Comparison of ENCODE assay signal across 19 cellular contexts in the genomic region with DNA sequence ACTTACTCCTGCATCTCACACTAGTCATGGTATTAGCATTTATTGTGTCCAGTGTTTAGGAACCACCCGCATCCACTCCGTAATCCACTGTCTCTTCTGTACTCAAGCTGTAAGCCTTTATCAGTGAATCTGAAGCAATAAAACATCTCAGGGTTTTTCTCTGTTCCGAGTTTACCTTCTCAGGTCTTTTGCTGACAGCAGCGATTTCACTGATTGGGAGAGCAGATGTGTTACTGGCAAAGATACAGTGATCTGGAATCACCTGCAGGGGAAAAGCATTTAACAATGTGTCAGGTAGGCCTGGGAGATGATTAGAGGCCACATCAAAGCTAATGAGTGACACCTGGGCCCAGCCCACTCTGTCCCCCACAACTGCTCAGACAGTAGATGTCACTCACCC.
"Had no signal": no experiment of that assay in that cellular context is flagged by ENCODE, and none has a peak within 500 bp of the region (broad histone marks: within the 10 kb centered on the region; RNA-seq: fewer than 3 reads in every experiment).

No MANE protein-coding gene starts in this region.

- ATAC-seq: gastroesophageal sphincter had no signal

- DNase-seq: activated CD4-positive, alpha-beta memory T cell treated with anti-CD3 and anti-CD28 coated beads for 36 hours; activated CD4-positive, alpha-beta T cell treated with anti-CD3 and anti-CD28 coated beads for 4 hours; activated CD4-positive, CD25-positive, alpha-beta regulatory T cell; activated naive CD4-positive, alpha-beta T cell treated with Interleukin-2 at 50 U/mL for 16 hours; activated naive CD8-positive, alpha-beta T cell treated with anti-CD3 and anti-CD28 coated beads, Interleukin-2, amount 10 ng/mL, durations not matched to agents 7 days and 5 days; activated T-cell treated with anti-CD3 and anti-CD28 coated beads, Interleukin-2, amount 50 U/mL, for 48 hours; cerebellar nuclear complex; esophagus squamous epithelium; left cardiac atrium; sigmoid colon; stimulated activated CD4-positive, alpha-beta T cell treated with anti-CD3 and anti-CD28 coated beads, Interleukin-15, amount 100 ng/mL, for 24 hours; stimulated activated CD8-positive, alpha-beta memory T cell treated with anti-CD3 and anti-CD28 coated beads, Interleukin-4, amount 100 ng/mL, for 48 hours; stimulated activated naive CD4-positive, alpha-beta T cell treated with Interleukin-2 at 50 U/mL for 16 hours; T-helper 9 cell; upper lobe of right lung had no signal

- H3K27me3 ChIP-seq: esophagus squamous epithelium, gastroesophageal sphincter, sigmoid colon, upper lobe of right lung had no signal

- H3K4me1 Mint-ChIP-seq: activated naive CD8-positive, alpha-beta T cell treated with anti-CD3 and anti-CD28 coated beads, Interleukin-2, amount 10 ng/mL, durations not matched to agents 7 days and 5 days had no signal

- H3K4me3 ChIP-seq: coronary artery, esophagus squamous epithelium, gastroesophageal sphincter, sigmoid colon, smooth muscle cell, upper lobe of right lung had no signal

- H3K4me1 ChIP-seq: esophagus squamous epithelium, gastroesophageal sphincter, upper lobe of right lung had no signal

- H3K9me3 ChIP-seq: esophagus squamous epithelium, gastroesophageal sphincter, sigmoid colon, upper lobe of right lung had no signal

- H3K4me3 Mint-ChIP-seq: activated CD4-positive, alpha-beta memory T cell treated with anti-CD3 and anti-CD28 coated beads for 36 hours; activated naive CD8-positive, alpha-beta T cell treated with anti-CD3 and anti-CD28 coated beads, Interleukin-2, amount 10 ng/mL, durations not matched to agents 7 days and 5 days; memory B cell had no signal

- H3K27ac ChIP-seq: coronary artery, esophagus squamous epithelium, gastroesophageal sphincter, sigmoid colon, upper lobe of right lung had no signal

- H3K27me3 Mint-ChIP-seq: activated CD4-positive, alpha-beta memory T cell treated with anti-CD3 and anti-CD28 coated beads for 36 hours; activated naive CD8-positive, alpha-beta T cell treated with anti-CD3 and anti-CD28 coated beads, Interleukin-2, amount 10 ng/mL, durations not matched to agents 7 days and 5 days; memory B cell had no signal

- H3K9me3 Mint-ChIP-seq: activated CD4-positive, alpha-beta memory T cell treated with anti-CD3 and anti-CD28 coated beads for 36 hours; activated naive CD8-positive, alpha-beta T cell treated with anti-CD3 and anti-CD28 coated beads, Interleukin-2, amount 10 ng/mL, durations not matched to agents 7 days and 5 days had no signal

- H3K27ac Mint-ChIP-seq: activated CD4-positive, alpha-beta memory T cell treated with anti-CD3 and anti-CD28 coated beads for 36 hours; activated naive CD8-positive, alpha-beta T cell treated with anti-CD3 and anti-CD28 coated beads, Interleukin-2, amount 10 ng/mL, durations not matched to agents 7 days and 5 days; memory B cell had no signal
